Comparison of ENCODE assay signal across 15 cellular contexts in the genomic region with DNA sequence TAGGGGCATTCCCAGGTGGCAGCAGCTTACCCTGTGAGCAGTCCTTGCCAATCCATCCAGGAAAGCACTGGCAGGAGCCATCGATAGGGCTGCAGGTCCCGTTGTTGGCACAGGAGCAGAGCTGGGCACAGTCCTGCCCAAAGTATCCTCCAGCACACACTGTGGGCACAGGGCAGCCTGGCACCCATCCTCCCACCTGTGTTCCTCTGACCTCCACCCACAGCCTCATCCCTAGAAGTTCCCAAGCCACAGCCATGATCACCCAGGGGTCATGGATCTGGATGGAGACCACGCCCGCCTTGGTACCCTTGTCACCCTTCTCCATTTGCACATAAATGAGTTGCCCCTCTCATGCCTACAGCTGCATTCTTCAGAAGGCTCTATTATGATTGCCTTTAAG.
"Had no signal": no experiment of that assay in that cellular context is flagged by ENCODE, and none has a peak within 500 bp of the region (broad histone marks: within the 10 kb centered on the region; RNA-seq: fewer than 3 reads in every experiment).

No MANE protein-coding gene starts in this region.

- H3K27ac ChIP-seq: dorsolateral prefrontal cortex, neutrophil, pancreas, right lobe of liver, tibial artery had no signal

- H3K9me3 Mint-ChIP-seq: activated naive CD4-positive, alpha-beta T cell treated with anti-CD3 and anti-CD28 coated beads, Interleukin-2, amount 50 U/mL, for 24 hours; immature natural killer cell; naive thymus-derived CD8-positive, alpha-beta T cell had no signal

- H3K4me3 ChIP-seq: dorsolateral prefrontal cortex, pancreas, right lobe of liver, tibial artery had no signal

- H3K4me1 Mint-ChIP-seq: immature natural killer cell had no signal

- ATAC-seq: left ventricle myocardium superior, pancreas, right lobe of liver had no signal

- H3K27me3 ChIP-seq: dorsolateral prefrontal cortex, neutrophil, pancreas, right lobe of liver, tibial artery had no signal

- DNase-seq: activated gamma-delta T cell; amniotic stem cell; dorsolateral prefrontal cortex; immature natural killer cell; kidney glomerular epithelial cell; left ventricle myocardium superior; naive thymus-derived CD8-positive, alpha-beta T cell; pancreas; right lobe of liver; small intestine; stimulated activated CD4-positive, alpha-beta T cell treated with anti-CD3 and anti-CD28 coated beads, Interleukin-15, amount 100 ng/mL, for 24 hours; stimulated activated CD4-positive, alpha-beta T cell treated with anti-CD3 and anti-CD28 coated beads, Interleukin-2, amount 100 ng/mL, for 48 hours; tibial artery had no signal

- H3K27me3 Mint-ChIP-seq: activated naive CD4-positive, alpha-beta T cell treated with anti-CD3 and anti-CD28 coated beads, Interleukin-2, amount 50 U/mL, for 24 hours; naive thymus-derived CD8-positive, alpha-beta T cell had no signal

- H3K27ac Mint-ChIP-seq: activated naive CD4-positive, alpha-beta T cell treated with anti-CD3 and anti-CD28 coated beads, Interleukin-2, amount 50 U/mL, for 24 hours; immature natural killer cell had no signal

- H3K36me3 ChIP-seq: pancreas, right lobe of liver had no signal

- H3K9me3 ChIP-seq: neutrophil, pancreas, right lobe of liver, tibial artery had no signal

- H3K4me3 Mint-ChIP-seq: activated naive CD4-positive, alpha-beta T cell treated with anti-CD3 and anti-CD28 coated beads, Interleukin-2, amount 50 U/mL, for 24 hours; immature natural killer cell; naive thymus-derived CD8-positive, alpha-beta T cell had no signal
